1 cellular context compared by ENCODE assay signal in genomic region chr21:36926989-36927695, GRCh38.
TF ChIP-seq lines count a peak whose summit lies in the region.

No MANE protein-coding gene starts in this region.

TF ChIP-seq in HCT116, 20 proteins besides CTCF, POLR2A, EP300 and RAD21:
- no peak for TF ChIP-seq TCF7L2 (IDR thresholded peaks at IDR 0.05; ENCODE audit: borderline replicate concordance, extremely low read depth, insufficient read depth, insufficient read length)
- no peak for TF ChIP-seq YY1 (IDR thresholded peaks at IDR 0.05; ENCODE audit: extremely low read depth, insufficient replicate concordance, low read depth, low read length)
- no peak for TF ChIP-seq SP1 (IDR thresholded peaks at IDR 0.05; ENCODE audit: low read depth)
- no peak for TF ChIP-seq FOSL1 (IDR thresholded peaks at IDR 0.05; ENCODE audit: low read depth)
- TF ChIP-seq CEBPB (IDR thresholded peaks at IDR 0.05; ENCODE audit: low read depth), result no peak
- TF ChIP-seq EZH2phosphoT487 (IDR thresholded peaks at IDR 0.05; ENCODE audit: borderline replicate concordance), result no peak
- TF ChIP-seq POLR2AphosphoS5 (IDR thresholded peaks at IDR 0.05; ENCODE audit: low read depth, low read length), result no peak
- TF ChIP-seq ZFX (IDR thresholded peaks at IDR 0.05), result no peak
- TF ChIP-seq EZH2 (IDR thresholded peaks at IDR 0.05), result no peak
- no peak for TF ChIP-seq ZBTB33 (IDR thresholded peaks at IDR 0.05; ENCODE audit: extremely low read depth, insufficient replicate concordance, low read length)
- TF ChIP-seq REST (IDR thresholded peaks at IDR 0.05; ENCODE audit: low read depth), result no peak
- no peak for TF ChIP-seq ELF1 (IDR thresholded peaks at IDR 0.05; ENCODE audit: borderline replicate concordance, low read depth)
- no peak for TF ChIP-seq MAX (IDR thresholded peaks at IDR 0.05)
- no peak for TF ChIP-seq SIN3A (IDR thresholded peaks at IDR 0.05; ENCODE audit: low read depth)
- no peak for TF ChIP-seq JUND (IDR thresholded peaks at IDR 0.05)
- no peak for TF ChIP-seq CBX3 (IDR thresholded peaks at IDR 0.05; ENCODE audit: low read depth)
- TF ChIP-seq SRF (IDR thresholded peaks at IDR 0.05; ENCODE audit: low read depth), result no peak
- no peak for TF ChIP-seq ATF3 (IDR thresholded peaks at IDR 0.05)
- no peak for TF ChIP-seq EGR1 (IDR thresholded peaks at IDR 0.05; ENCODE audit: low read depth)
